Comparison of ENCODE assay signal across 8 cellular contexts in the genomic region with DNA sequence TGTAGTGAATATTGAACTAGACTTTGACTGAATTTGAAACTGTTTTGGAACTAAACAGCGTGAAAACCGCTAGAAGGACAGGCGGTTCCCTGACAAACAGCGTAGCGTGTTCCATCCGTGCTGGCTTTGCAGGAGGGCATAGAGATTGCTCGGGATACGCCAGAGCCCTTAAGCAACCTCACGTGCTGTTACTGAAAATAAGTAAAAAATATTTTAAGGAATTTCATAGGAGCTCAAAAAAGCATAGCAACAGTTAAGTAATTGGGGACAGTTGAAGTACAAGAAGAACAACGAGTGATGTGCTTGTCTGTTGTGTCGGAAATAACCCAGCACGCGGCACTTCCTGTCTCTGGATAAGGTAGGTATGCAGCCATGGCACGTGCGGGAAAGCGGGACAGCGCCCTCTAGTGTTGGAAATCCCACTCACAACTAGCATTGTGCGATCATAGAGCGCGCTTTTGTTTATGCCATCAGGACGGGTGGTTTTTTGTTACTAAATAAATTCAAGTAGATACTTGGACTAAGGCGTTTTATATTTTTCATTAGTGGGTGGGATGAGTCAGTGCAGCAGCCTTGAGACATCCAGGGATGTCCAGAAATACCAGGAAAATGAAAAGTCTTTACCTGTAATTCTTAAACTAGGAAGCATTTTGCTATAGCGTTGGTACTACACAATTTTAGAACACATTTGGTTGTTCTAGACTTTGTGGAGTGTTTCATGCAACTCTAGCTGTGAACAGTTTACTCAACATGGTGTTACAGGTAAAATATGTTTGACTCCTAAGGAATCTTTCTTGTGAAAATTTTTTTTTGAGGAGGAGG. TPM values are rescaled to one million over a fixed set of nuclear protein-coding genes. Genes with fewer than 3 reads are reported as not detected.
A peak's percentile ranks its signal among the peaks of the same experiment; 100 is the strongest.
DNase-seq lines count a peak whose midpoint lies in the region; ATAC-seq and TF ChIP-seq lines count a peak whose summit lies in the region.

No MANE protein-coding gene starts in this region.

- H3K9me3 Mint-ChIP-seq in activated CD4-positive, alpha-beta T cell treated with anti-CD3 and anti-CD28 coated beads, Interleukin-2, amount 10 ng/mL, durations not matched to agents 24 days and 14 days = no peaks in the 10 kb centered on the region

- H3K27me3 ChIP-seq in lung (ENCODE audit: control insufficient read depth, insufficient read depth) = no peaks in the 10 kb centered on the region

- 43 to 47% methylated on average over 23 of the region's 23 CpGs for WGBS in lung, 2 donors

- H3K4me3 ChIP-seq in AG10803 (ENCODE audit: low read length) (no peak overlapping the region), lung (no peak overlapping the region)

- H3K4me1 Mint-ChIP-seq in activated CD4-positive, alpha-beta T cell treated with anti-CD3 and anti-CD28 coated beads, Interleukin-2, amount 10 ng/mL, durations not matched to agents 24 days and 14 days = peaks cover 34% of the 10 kb centered on the region

- DNase-seq in AG10803 (ENCODE audit: low read depth) = peak; percentile 74
- DNase-seq in NCI-H460 (ENCODE audit: extremely low read depth, low read depth) = peak; percentile 80
- DNase-seq in activated CD4-positive, alpha-beta T cell treated with anti-CD3 and anti-CD28 coated beads, Interleukin-2, amount 10 ng/mL, durations not matched to agents 24 days and 14 days = peak; percentile 96
- DNase-seq in dedifferentiated amniotic fluid mesenchymal stem cell (ENCODE audit: extremely low spot score) = peak; percentile 33
- DNase-seq in lung (ENCODE audit: low spot score) = peak; percentile 75
- peak; percentile 64 for DNase-seq in stimulated activated CD8-positive, alpha-beta memory T cell treated with anti-CD3 and anti-CD28 coated beads, Interleukin-12 subunit alpha, Interleukin-12 subunit beta, amount 100 ng/mL, for 4 hours (ENCODE audit: low read depth)

- peaks cover 25 to 26% of the 10 kb centered on the region in 2 donors for H3K36me3 ChIP-seq in lung (ENCODE audit: control insufficient read depth in 2 of 2, insufficient read depth in 2 of 2, low read length in 2 of 2)

- no peaks in the 10 kb centered on the region for H3K27me3 Mint-ChIP-seq in activated CD4-positive, alpha-beta T cell treated with anti-CD3 and anti-CD28 coated beads, Interleukin-2, amount 10 ng/mL, durations not matched to agents 24 days and 14 days

- peak overlapping the region in 1 of 2 donors; percentile 63 for H3K27ac ChIP-seq in lung (ENCODE audit: low read depth in 1 of 2, low read length in 1 of 2)

- H3K27ac Mint-ChIP-seq in activated CD4-positive, alpha-beta T cell treated with anti-CD3 and anti-CD28 coated beads, Interleukin-2, amount 10 ng/mL, durations not matched to agents 24 days and 14 days = peak overlapping the region; percentile 31

- TF ChIP-seq CTCF in AG10803 (conservative IDR thresholded peaks at IDR 0.05; ENCODE audit: low read length) (peak; percentile 85), lung (IDR thresholded peaks at IDR 0.05; ENCODE audit: control extremely low read depth, extremely low read depth) (peak; percentile 62)

- H3K4me3 Mint-ChIP-seq in activated CD4-positive, alpha-beta T cell treated with anti-CD3 and anti-CD28 coated beads, Interleukin-2, amount 10 ng/mL, durations not matched to agents 24 days and 14 days = no peak overlapping the region

- peaks cover 53% of the 10 kb centered on the region for H3K36me3 Mint-ChIP-seq in activated CD4-positive, alpha-beta T cell treated with anti-CD3 and anti-CD28 coated beads, Interleukin-2, amount 10 ng/mL, durations not matched to agents 24 days and 14 days (ENCODE audit: low read depth)

- no peaks in the 10 kb centered on the region for H3K9me3 ChIP-seq in lung (ENCODE audit: control insufficient read depth in 2 of 2, insufficient read depth in 1 of 2, low read length in 1 of 2)

- intact Hi-C loops in activated CD4-positive, alpha-beta T cell treated with anti-CD3 and anti-CD28 coated beads, Interleukin-2, amount 10 ng/mL, durations not matched to agents 24 days and 14 days (cut with micrococcal nuclease) = loop anchor here (2.0 kb wide), 1 partner anchor 46 kb away; no protein-coding TSS in a partner anchor

- ATAC-seq in GM18867 (IDR thresholded peaks at IDR 0.05; ENCODE audit: unreplicated experiment) (peak; percentile 91), HG03135 (IDR thresholded peaks at IDR 0.05; ENCODE audit: unreplicated experiment) (peak; percentile 81), lung (ENCODE audit: insufficient read depth, low FRiP score) (peak; percentile 76)

- peaks cover 0 to 9% of the 10 kb centered on the region in 2 donors for H3K4me1 ChIP-seq in lung (ENCODE audit: control insufficient read depth in 2 of 2, insufficient read depth in 2 of 2, low read length in 2 of 2)

RNA-seq across cellular contexts. Expression of a gene that starts 50.4 kb away (rescaled TPM):
- total RNA-seq in NCI-H460 (2014; rRNA removed; shearing (Covaris generic)) = 75.4 and 101 TPM in 2 replicates
- polyA plus RNA-seq in NCI-H460 (2014; cell fraction: nucleus; rRNA removed) = 85.5 and 99.8 TPM in 2 replicates
- total RNA-seq in activated CD4-positive, alpha-beta T cell treated with anti-CD3 and anti-CD28 coated beads, Interleukin-2, amount 10 ng/mL, durations not matched to agents 24 days and 14 days = 125 and 128 TPM in 2 replicates
- 100 to 1,000 TPM in 1 of 2 donors, 10 to 100 TPM in 1; 74.6 to 117 TPM for total RNA-seq in lung
- 10 to 100 TPM; 58.1 to 91.4 TPM for polyA plus RNA-seq in lung

Comparison
In these comparisons a context has a peak if more than half of its experiments do, and no peak if none do; other contexts are left out.
1. DNase-seq: peak in every context shown above with its lines; median percentile 96 in activated CD4-positive, alpha-beta T cell treated with anti-CD3 and anti-CD28 coated beads, Interleukin-2, amount 10 ng/mL, durations not matched to agents 24 days and 14 days; 80 in NCI-H460; 75 in lung; 74 in AG10803; 64 in stimulated activated CD8-positive, alpha-beta memory T cell treated with anti-CD3 and anti-CD28 coated beads, Interleukin-12 subunit alpha, Interleukin-12 subunit beta, amount 100 ng/mL, for 4 hours; 33 in dedifferentiated amniotic fluid mesenchymal stem cell.